Comparison of ENCODE assay signal across 1 cellular context in genomic region chr1:11907275-11908138, GRCh38.
TF ChIP-seq lines count a peak whose summit lies in the region.

No MANE protein-coding gene starts in this region.

TF ChIP-seq in HepG2, 621 proteins besides CTCF, POLR2A, EP300 and RAD21 (continued from another document):
- peak; percentile 94 for TF ChIP-seq ZBTB40 (IDR thresholded peaks at IDR 0.05)
- TF ChIP-seq ZBTB40 (CRISPR knock-in tag; IDR thresholded peaks at IDR 0.05): no peak
- 0 out of 2 replicates have a peak, but pooled peaks have one; percentile 28 for TF ChIP-seq MEIS1 (CRISPR knock-in tag; IDR thresholded peaks at IDR 0.05; ENCODE audit: borderline replicate concordance)
- peak; percentile 36 for TF ChIP-seq ASH2L (IDR thresholded peaks at IDR 0.05; ENCODE audit: insufficient read length, low read depth, low read length)
- TF ChIP-seq STAG1 (CRISPR knock-in tag; IDR thresholded peaks at IDR 0.05): peak; percentile 68
- TF ChIP-seq TBX2 (CRISPR knock-in tag; IDR thresholded peaks at IDR 0.05; ENCODE audit: borderline replicate concordance): peak; percentile 86
- 0 out of 2 replicates have a peak, but pooled peaks have one; percentile 81 for TF ChIP-seq SMAD3 (CRISPR knock-in tag; IDR thresholded peaks at IDR 0.05)
TF ChIP-seq in HepG2: peak in this region for 54.
